Comparison of ENCODE assay signal across 25 cellular contexts in genomic region chr12:92369061-92369460, GRCh38.
DNase-seq lines count a peak whose midpoint lies in the region; ATAC-seq, FAIRE-seq and TF ChIP-seq lines count a peak whose summit lies in the region.
"Had no signal": no experiment of that assay in that cellular context is flagged by ENCODE, and none has a peak within 500 bp of the region (broad histone marks: within the 10 kb centered on the region; RNA-seq: fewer than 3 reads in every experiment).

No MANE protein-coding gene starts in this region.

- ATAC-seq in activated CD4-positive, alpha-beta T cell treated with anti-CD3 and anti-CD28 coated beads for 36 hours, result no peak
- peak; percentile 47 for ATAC-seq in sciatic nerve
- no peak for ATAC-seq in left ventricle myocardium superior
- ATAC-seq in HG03280 (IDR thresholded peaks at IDR 0.05; ENCODE audit: unreplicated experiment), result no peak
- ATAC-seq: CD8-positive, alpha-beta T cell; HCT116; Panc1 had no signal

- no peak overlapping the region for H3K4me3 Mint-ChIP-seq in activated CD4-positive, alpha-beta T cell treated with anti-CD3 and anti-CD28 coated beads, Interleukin-2, amount 10 ng/mL, durations not matched to agents 24 days and 14 days
- no peak overlapping the region for H3K4me3 Mint-ChIP-seq in activated CD4-positive, alpha-beta T cell treated with anti-CD3 and anti-CD28 coated beads for 36 hours
- H3K4me3 Mint-ChIP-seq: B cell; CD8-positive, alpha-beta T cell had no signal

- peak overlapping the region; percentile 35; the same call in 1 of the 2 replicates for H3K4me3 ChIP-seq in PC-9
- H3K4me3 ChIP-seq in bronchial epithelial cell (ENCODE audit: low read depth, low read length), result no peak overlapping the region
- H3K4me3 ChIP-seq: MG63, SJSA1 had no signal

- FAIRE-seq in bronchial epithelial cell (lab: Jason Lieb, UNC), result peak; percentile 72
- FAIRE-seq: G401.6, H1, HTR-8/SVneo had no signal

- H3F3A ChIP-seq in PC-9 (ENCODE audit: insufficient read depth, low read depth), result peaks cover 28% of the 10 kb centered on the region

- intact Hi-C loops in activated CD4-positive, alpha-beta T cell treated with anti-CD3 and anti-CD28 coated beads, Interleukin-2, amount 10 ng/mL, durations not matched to agents 24 days and 14 days (cut with micrococcal nuclease), result no loop called here
- intact Hi-C loops in activated CD4-positive, alpha-beta T cell treated with anti-CD3 and anti-CD28 coated beads for 36 hours (cut with DNase I, micrococcal nuclease), result no loop called here
- intact Hi-C loops in PC-9 (cut with micrococcal nuclease; ENCODE audit: unreplicated experiment), result loop anchor here (10.0 kb wide), 1 partner anchor 224 kb away; the partner anchor contains the start of gene BTG1
- intact Hi-C loops in sciatic nerve (cut with DNase I), result no loop called here
- intact Hi-C loops in left ventricle myocardium superior (cut with micrococcal nuclease), result no loop called here

- H3K4me2 ChIP-seq in PC-9, result peak overlapping the region; percentile 73

- peak; percentile 36 for DNase-seq in activated CD4-positive, alpha-beta T cell treated with anti-CD3 and anti-CD28 coated beads, Interleukin-2, amount 10 ng/mL, durations not matched to agents 24 days and 14 days
- DNase-seq in activated CD4-positive, alpha-beta T cell treated with anti-CD3 and anti-CD28 coated beads for 36 hours, result no peak
- DNase-seq in PC-9 (peak; percentile 4 to 80), bronchial epithelial cell (ENCODE audit: low read depth) (peak; percentile 20), sciatic nerve (ENCODE audit: low spot score) (no peak), left ventricle myocardium superior (no peak), hepatic stellate cell (ENCODE audit: low spot score) (no peak)
- DNase-seq: Caco-2; CD8-positive, alpha-beta T cell; KBM-7; NCI-H2029; NCI-H446; NCI-H524 treated with DMSO at 0.1 percent for 48 hours; NCI-H82 had no signal

- POLR2A ChIA-PET in activated CD4-positive, alpha-beta T cell treated with anti-CD3 and anti-CD28 coated beads for 36 hours (lab: Charles Lee), result interaction anchor here (0.5 kb wide), 1 partner anchor 250 kb away, joined by 3 read pairs; no protein-coding TSS in a partner anchor
- POLR2A ChIA-PET in PC-9 (lab: Charles Lee; ENCODE audit: unreplicated experiment), result interaction anchor here (0.7 to 1.7 kb wide), 3 partner anchors 105 to 1008 kb away, joined by 3 to 19 read pairs (median 3); partner anchors contain the start of gene BTG1

- no peaks in the 10 kb centered on the region for H3K79me2 ChIP-seq in PC-9 (ENCODE audit: low read depth)

- no peaks in the 10 kb centered on the region for H3K9me2 ChIP-seq in PC-9 (ENCODE audit: insufficient read depth)

- peak overlapping the region; percentile 96 for H3K27ac ChIP-seq in PC-9
- H3K27ac ChIP-seq: 22Rv1, C4-2B, SJSA1 had no signal

- peaks cover 39% of the 10 kb centered on the region for H3K4me1 ChIP-seq in PC-9 (replicated peaks; ENCODE audit: insufficient read depth)
- H3K4me1 ChIP-seq: Caco-2, SJSA1 had no signal

- TSS peak; percentile 70 for BruUV-seq in PC-9 (replicated peaks; lab: Mats Ljungman, UMichigan)

- H3K36me3 Mint-ChIP-seq in activated CD4-positive, alpha-beta T cell treated with anti-CD3 and anti-CD28 coated beads, Interleukin-2, amount 10 ng/mL, durations not matched to agents 24 days and 14 days (ENCODE audit: low read depth), result peaks cover 3% of the 10 kb centered on the region
- H3K36me3 Mint-ChIP-seq in activated CD4-positive, alpha-beta T cell treated with anti-CD3 and anti-CD28 coated beads for 36 hours (ENCODE audit: low read depth), result peaks cover 3% of the 10 kb centered on the region
- H3K36me3 Mint-ChIP-seq: CD8-positive, alpha-beta T cell had no signal

- 0 out of 2 replicates have a peak, but pooled peaks cover 3% of the 10 kb centered on the region for H3K9me3 ChIP-seq in PC-9 (ENCODE audit: insufficient read depth, low read depth)
- H3K9me3 ChIP-seq: Caco-2, MG63, SJSA1 had no signal

- TF ChIP-seq CTCF in PC-9 (conservative IDR thresholded peaks at IDR 0.05) (no peak), bronchial epithelial cell (IDR thresholded peaks at IDR 0.05; ENCODE audit: insufficient read depth, low read length, severe bottlenecking) (no peak)

- no peaks in the 10 kb centered on the region for H3K27me3 Mint-ChIP-seq in activated CD4-positive, alpha-beta T cell treated with anti-CD3 and anti-CD28 coated beads, Interleukin-2, amount 10 ng/mL, durations not matched to agents 24 days and 14 days
- no peaks in the 10 kb centered on the region for H3K27me3 Mint-ChIP-seq in activated CD4-positive, alpha-beta T cell treated with anti-CD3 and anti-CD28 coated beads for 36 hours
- H3K27me3 Mint-ChIP-seq: B cell had no signal

- CTCF ChIA-PET in activated CD4-positive, alpha-beta T cell treated with anti-CD3 and anti-CD28 coated beads for 36 hours (lab: Charles Lee), result interaction anchor here (0.6 to 0.8 kb wide), 2 partner anchors 60 to 100 kb away, joined by 3 to 4 read pairs; no protein-coding TSS in a partner anchor
- CTCF ChIA-PET in PC-9 (lab: Charles Lee), result interaction anchor here (0.6 kb wide), 1 partner anchor 577 kb away, joined by 21 read pairs; no protein-coding TSS in a partner anchor

- peaks cover 9% of the 10 kb centered on the region for H3K4me1 Mint-ChIP-seq in activated CD4-positive, alpha-beta T cell treated with anti-CD3 and anti-CD28 coated beads, Interleukin-2, amount 10 ng/mL, durations not matched to agents 24 days and 14 days
- H3K4me1 Mint-ChIP-seq in activated CD4-positive, alpha-beta T cell treated with anti-CD3 and anti-CD28 coated beads for 36 hours, result peaks cover 27% of the 10 kb centered on the region

- peaks cover 19% of the 10 kb centered on the region for H3K9me3 Mint-ChIP-seq in activated CD4-positive, alpha-beta T cell treated with anti-CD3 and anti-CD28 coated beads, Interleukin-2, amount 10 ng/mL, durations not matched to agents 24 days and 14 days
- peaks cover 3% of the 10 kb centered on the region for H3K9me3 Mint-ChIP-seq in activated CD4-positive, alpha-beta T cell treated with anti-CD3 and anti-CD28 coated beads for 36 hours (ENCODE audit: low read depth)
- H3K9me3 Mint-ChIP-seq: CD8-positive, alpha-beta T cell had no signal

- H3K36me3 ChIP-seq in PC-9 (ENCODE audit: low read depth), result no peaks in the 10 kb centered on the region
- no peaks in the 10 kb centered on the region for H3K36me3 ChIP-seq in bronchial epithelial cell (ENCODE audit: control insufficient read depth, insufficient read depth, low read length)
- H3K36me3 ChIP-seq: MG63, SJSA1 had no signal

- no peak overlapping the region for H3K27ac Mint-ChIP-seq in activated CD4-positive, alpha-beta T cell treated with anti-CD3 and anti-CD28 coated beads, Interleukin-2, amount 10 ng/mL, durations not matched to agents 24 days and 14 days
- H3K27ac Mint-ChIP-seq in activated CD4-positive, alpha-beta T cell treated with anti-CD3 and anti-CD28 coated beads for 36 hours, result no peak overlapping the region
- H3K27ac Mint-ChIP-seq: B cell; CD8-positive, alpha-beta T cell had no signal

- H2AFZ ChIP-seq in PC-9, result 0 out of 2 replicates have a peak overlapping the region, but pooled peaks have one; percentile 48

- H4K20me1 ChIP-seq in PC-9 (ENCODE audit: insufficient read depth), result no peaks in the 10 kb centered on the region

- H3K27me3 ChIP-seq in PC-9 (ENCODE audit: insufficient read depth, low read depth), result no peaks in the 10 kb centered on the region
- H3K27me3 ChIP-seq in bronchial epithelial cell (ENCODE audit: control insufficient read depth, insufficient read depth, low read length), result no peaks in the 10 kb centered on the region
- H3K27me3 ChIP-seq: MG63, SJSA1 had no signal

Comparison
In these comparisons a context has a peak if more than half of its experiments do, and no peak if none do; other contexts are left out.
1. DNase-seq: peak in activated CD4-positive, alpha-beta T cell treated with anti-CD3 and anti-CD28 coated beads, Interleukin-2, amount 10 ng/mL, durations not matched to agents 24 days and 14 days (single experiment), PC-9 (2 of 2) and bronchial epithelial cell (single experiment); none in activated CD4-positive, alpha-beta T cell treated with anti-CD3 and anti-CD28 coated beads for 36 hours (single experiment), sciatic nerve (single experiment), left ventricle myocardium superior (single experiment) and hepatic stellate cell (single experiment).